ENCODE assay signal across 12 cellular contexts in genomic region chr19:49556412-49557398, GRCh38. TPM values are rescaled to one million over a fixed set of nuclear protein-coding genes. Genes with fewer than 3 reads are reported as not detected.
DNase-seq lines count a peak whose midpoint lies in the region; ATAC-seq and TF ChIP-seq lines count a peak whose summit lies in the region.
"Had no signal": no experiment of that assay in that cellular context is flagged by ENCODE, and none has a peak within 500 bp of the region (broad histone marks: within the 10 kb centered on the region; RNA-seq: fewer than 3 reads in every experiment).

No MANE protein-coding gene starts in this region.

- peaks cover 49 to 88% (median 68%) of the 10 kb centered on the region in 4 donors for H3K4me1 Mint-ChIP-seq in CD4-positive, alpha-beta memory T cell
- H3K4me1 Mint-ChIP-seq in T-cell: peaks cover 83 to 86% (median 83%) of the 10 kb centered on the region in 3 donors

- ATAC-seq in T-cell (replicated peaks in 1 of 4): peak in 3 of 4 experiments; percentile 5 to 15 (median 8)
- no peak for ATAC-seq in omental fat pad (ENCODE audit: low FRiP score)

- H3K9me3 Mint-ChIP-seq in CD4-positive, alpha-beta memory T cell: peaks cover 0 to 3% (median 0%) of the 10 kb centered on the region in 8 donors
- H3K9me3 Mint-ChIP-seq in T-cell: no peaks in the 10 kb centered on the region

- peak overlapping the region in 1 of 2 donors; percentile 19 for H3K4me3 ChIP-seq in CD4-positive, alpha-beta memory T cell (ENCODE audit: low read length in 2 of 2)
- H3K4me3 ChIP-seq in mononuclear cell (ENCODE audit: low read length): peak overlapping the region; percentile 26
- H3K4me3 ChIP-seq: tibial artery had no signal

- peak overlapping the region; percentile 37 for H3K27ac ChIP-seq in CD4-positive, alpha-beta memory T cell (ENCODE audit: low read depth, low read length)
- H3K27ac ChIP-seq: brain microvascular endothelial cell, C4-2B, tibial artery had no signal

- POLR2A ChIA-PET in CD4-positive, alpha-beta memory T cell (lab: Charles Lee; ENCODE audit: partially characterized antibody): interaction anchor here (0.7 to 17.3 kb wide), 6 partner anchors 3 to 61 kb away, joined by 3 to 629 read pairs (median 6); partner anchors contain the start of gene RPS11
- POLR2A ChIA-PET in T-cell (lab: Charles Lee): interaction anchor here in 1 of 2 donors (0.6 kb wide), 1 partner anchor 679 kb away, joined by 3 read pairs; no protein-coding TSS in a partner anchor

- peaks cover 98% of the 10 kb centered on the region for H3K4me1 ChIP-seq in CD4-positive, alpha-beta memory T cell (ENCODE audit: insufficient read depth, low read length)
- peaks cover 75% of the 10 kb centered on the region for H3K4me1 ChIP-seq in mononuclear cell (ENCODE audit: insufficient read depth, low read length)
- H3K4me1 ChIP-seq: tibial artery had no signal

- H3K9me3 ChIP-seq in CD4-positive, alpha-beta memory T cell (ENCODE audit: control insufficient read depth in 1 of 2, low read length in 2 of 2): no peaks in the 10 kb centered on the region
- H3K9me3 ChIP-seq in mononuclear cell (ENCODE audit: low read depth, low read length): no peaks in the 10 kb centered on the region
- H3K9me3 ChIP-seq: tibial artery had no signal

- no peaks in the 10 kb centered on the region for H3K27me3 ChIP-seq in CD4-positive, alpha-beta memory T cell (ENCODE audit: insufficient read depth, low read length)
- H3K27me3 ChIP-seq in mononuclear cell (ENCODE audit: insufficient read depth, low read length): no peaks in the 10 kb centered on the region
- H3K27me3 ChIP-seq: brain microvascular endothelial cell, tibial artery had no signal

- CTCF ChIA-PET in CD4-positive, alpha-beta memory T cell (lab: Charles Lee; ENCODE audit: partially characterized antibody): interaction anchor here (0.6 to 11.5 kb wide), 5 partner anchors 9 to 54 kb away, joined by 3 to 179 read pairs (median 9); no protein-coding TSS in a partner anchor
- CTCF ChIA-PET in T-cell (lab: Charles Lee): interaction anchor here (0.6 to 2.1 kb wide), 2 partner anchors 14 to 54 kb away, joined by 3 to 10 read pairs; no protein-coding TSS in a partner anchor

- no peak for TF ChIP-seq CTCF in omental fat pad (IDR thresholded peaks at IDR 0.05)

- DNase-seq in CD4-positive, alpha-beta memory T cell: peak in 4 of 5 donors; percentile 43 to 60 (median 52)
- DNase-seq in T-cell (peak in 7 of 34 experiments; percentile 21 to 43 (median 33)), astrocyte of the hippocampus (ENCODE audit: low read depth, low spot score) (peak; percentile 42), glomerular visceral epithelial cell (ENCODE audit: extremely low spot score) (no peak), omental fat pad (ENCODE audit: low spot score) (no peak), NCI-H187 (lab: John Stamatoyannopoulos, UW) (no peak), Kasumi-1 (lab: John Stamatoyannopoulos, UW) (no peak)
- DNase-seq: brain microvascular endothelial cell, NCI-H1092 had no signal

- peaks cover 47 to 58% of the 10 kb centered on the region in 2 donors for H3K36me3 Mint-ChIP-seq in CD4-positive, alpha-beta memory T cell
- peaks cover 33% of the 10 kb centered on the region for H3K36me3 Mint-ChIP-seq in T-cell

- H3K36me3 ChIP-seq in CD4-positive, alpha-beta memory T cell (ENCODE audit: insufficient read depth, low read length): peaks cover 41% of the 10 kb centered on the region

- no peaks in the 10 kb centered on the region for H3K27me3 Mint-ChIP-seq in CD4-positive, alpha-beta memory T cell
- H3K27me3 Mint-ChIP-seq in T-cell: no peaks in the 10 kb centered on the region

- intact Hi-C loops in CD4-positive, alpha-beta memory T cell (cut with micrococcal nuclease): no loop called here

- peak overlapping the region; percentile 79 to 99 (median 95) for H3K27ac Mint-ChIP-seq in CD4-positive, alpha-beta memory T cell
- peak overlapping the region; percentile 94 to 99 for H3K27ac Mint-ChIP-seq in T-cell

- peak overlapping the region; percentile 90 to 98 (median 95) for H3K4me3 Mint-ChIP-seq in CD4-positive, alpha-beta memory T cell
- H3K4me3 Mint-ChIP-seq in T-cell: peak overlapping the region; percentile 75 to 96 (median 86)

RNA-seq across cellular contexts. Expression of gene NOSIP, which starts 23.7 kb away (rescaled TPM):
- total RNA-seq in CD4-positive, alpha-beta memory T cell: 100 to 1,000 TPM; 177 to 191 TPM
- polyA plus RNA-seq in CD4-positive, alpha-beta memory T cell: 100 to 1,000 TPM; 650 to 674 TPM
- 100 to 1,000 TPM; 152 to 297 (median 176) TPM for total RNA-seq in T-cell
- total RNA-seq in mononuclear cell: 88.6 TPM
- 10 to 100 TPM; 36.9 to 70.8 (median 46.4) TPM for total RNA-seq in omental fat pad

RNA-seq across cellular contexts. Expression of gene PRRG2, which starts 24.4 kb away (rescaled TPM):
- total RNA-seq in CD4-positive, alpha-beta memory T cell: 1 to 10 TPM; 1.0 to 1.7 TPM
- polyA plus RNA-seq in CD4-positive, alpha-beta memory T cell: under 1 TPM in 1 of 2 donors, not detected in 1; 0.34 TPM
- total RNA-seq in T-cell (1 to 10 TPM in 3 of 5 donors, under 1 TPM in 2; 0.37 to 1.7 (median 1.2) TPM), mononuclear cell (1.4 TPM), omental fat pad (1 to 10 TPM in 2 of 4 donors, under 1 TPM in 1, not detected in 1; 0.79 to 5.2 (median 2.3) TPM)

RNA-seq across cellular contexts. Expression of gene RCN3, which starts 28.9 kb away (rescaled TPM):
- total RNA-seq in CD4-positive, alpha-beta memory T cell: 1 to 10 TPM; 2.4 to 2.5 TPM
- polyA plus RNA-seq in CD4-positive, alpha-beta memory T cell: 1 to 10 TPM; 1.2 to 1.5 TPM
- 1 to 10 TPM; 1.2 to 5.7 (median 1.3) TPM for total RNA-seq in T-cell
- total RNA-seq in mononuclear cell: 1.6 TPM
- 10 to 100 TPM; 23.7 to 70.1 (median 26.9) TPM for total RNA-seq in omental fat pad

RNA-seq across cellular contexts. Expression of gene PRR12, which starts 34.3 kb away (rescaled TPM):
- total RNA-seq in CD4-positive, alpha-beta memory T cell: 10 to 100 TPM; 64.6 to 65.1 TPM
- polyA plus RNA-seq in CD4-positive, alpha-beta memory T cell: 1 to 10 TPM in 1 of 2 donors, not detected in 1; 1.2 TPM
- total RNA-seq in T-cell (10 to 100 TPM; 50.8 to 81.7 (median 78.8) TPM), mononuclear cell (6.4 TPM), omental fat pad (10 to 100 TPM in 1 of 4 donors, 1 to 10 TPM in 3; 3.3 to 11.3 (median 4.1) TPM)

RNA-seq across cellular contexts. Expression of gene FCGRT, which starts 44.2 kb away (rescaled TPM):
- 10 to 100 TPM; 21.9 to 25.8 TPM for total RNA-seq in CD4-positive, alpha-beta memory T cell
- 10 to 100 TPM; 40.2 to 42.5 TPM for polyA plus RNA-seq in CD4-positive, alpha-beta memory T cell
- total RNA-seq in T-cell (10 to 100 TPM; 20.3 to 41.5 (median 26.4) TPM), mononuclear cell (123 TPM), omental fat pad (100 to 1,000 TPM; 314 to 479 (median 337) TPM)

Comparison
In these comparisons a context has a peak if more than half of its experiments do, and no peak if none do; other contexts are left out.
1. DNase-seq: peak in CD4-positive, alpha-beta memory T cell (4 of 5) and astrocyte of the hippocampus (single experiment); none in glomerular visceral epithelial cell (single experiment), omental fat pad (single experiment), NCI-H187 (0 of 2) and Kasumi-1 (0 of 2).